In the genomic region with DNA sequence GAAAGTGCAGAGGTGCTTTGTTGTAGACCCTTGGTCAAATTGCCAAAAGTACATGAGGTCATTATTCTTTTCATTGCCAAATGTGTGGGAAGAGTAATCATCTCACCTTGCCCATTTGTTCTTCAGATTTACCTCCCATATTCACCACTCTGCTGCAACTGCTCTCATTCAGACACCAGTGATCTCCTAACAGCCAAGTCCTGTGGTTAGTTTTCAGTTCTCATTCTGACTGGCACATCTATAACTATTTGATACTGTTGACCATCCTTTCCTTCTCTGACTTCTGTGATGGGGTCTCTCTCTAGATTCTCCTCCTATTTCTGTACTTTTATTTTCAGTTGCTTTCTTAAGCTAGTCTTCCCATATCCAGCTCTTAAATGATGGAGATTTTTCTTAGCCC, we compare ENCODE assay signal across 16 cellular contexts. TPM values are rescaled to one million over a fixed set of nuclear protein-coding genes. Genes with fewer than 3 reads are reported as not detected.
DNase-seq lines count a peak whose midpoint lies in the region; ATAC-seq lines count a peak whose summit lies in the region.
"Had no signal": no experiment of that assay in that cellular context is flagged by ENCODE, and none has a peak within 500 bp of the region (broad histone marks: within the 10 kb centered on the region; RNA-seq: fewer than 3 reads in every experiment).

No MANE protein-coding gene starts in this region.

- H3K27me3 ChIP-seq in mesendoderm (ENCODE audit: insufficient read depth, low read length, poor library complexity), result no peaks in the 10 kb centered on the region
- H3K27me3 ChIP-seq: body of pancreas, suprapubic skin had no signal

- H3K4me1 ChIP-seq in mesendoderm (ENCODE audit: control insufficient read depth, low read depth, low read length), result no peaks in the 10 kb centered on the region
- H3K4me1 ChIP-seq: suprapubic skin had no signal

- ATAC-seq in GM18502 (IDR thresholded peaks at IDR 0.05; ENCODE audit: poor library complexity, unreplicated experiment) (peak; percentile 95), GM19395 (IDR thresholded peaks at IDR 0.05; ENCODE audit: unreplicated experiment) (peak; percentile 89), HG02642 (IDR thresholded peaks at IDR 0.05; ENCODE audit: poor library complexity, unreplicated experiment) (peak; percentile 61), HG03439 (IDR thresholded peaks at IDR 0.05; ENCODE audit: unreplicated experiment) (peak; percentile 85), HG03139 (IDR thresholded peaks at IDR 0.05; ENCODE audit: unreplicated experiment) (no peak)
- ATAC-seq: PC-3 had no signal

- no peak overlapping the region for H4K8ac ChIP-seq in mesendoderm (ENCODE audit: low read depth, low read length)

- no peak overlapping the region for H2BK5ac ChIP-seq in mesendoderm (ENCODE audit: low read length)

- no peak overlapping the region for H3K27ac ChIP-seq in mesendoderm (ENCODE audit: low read depth, low read length)
- H3K27ac ChIP-seq: suprapubic skin had no signal

- H3K36me3 ChIP-seq in mesendoderm (ENCODE audit: control insufficient read depth, insufficient read depth, low read length), result no peaks in the 10 kb centered on the region
- H3K36me3 ChIP-seq: suprapubic skin had no signal

- H2BK120ac ChIP-seq in mesendoderm (ENCODE audit: low read depth, low read length), result no peak overlapping the region

- H3K79me1 ChIP-seq in mesendoderm (ENCODE audit: low read length), result no peaks in the 10 kb centered on the region

- no peak overlapping the region for H3K4me3 ChIP-seq in mesendoderm (ENCODE audit: low read length)
- H3K4me3 ChIP-seq: body of pancreas, suprapubic skin had no signal

- no peak overlapping the region for H3K18ac ChIP-seq in mesendoderm (ENCODE audit: low read length)

- H3K9ac ChIP-seq in mesendoderm (ENCODE audit: low read length), result no peak overlapping the region
- H3K9ac ChIP-seq: SK-N-SH had no signal

- DNase-seq in mesendoderm, result no peak
- no peak for DNase-seq in C1 segment of cervical spinal cord (lab: John Stamatoyannopoulos, UW)
- DNase-seq in retina, result no peak
- DNase-seq: activated gamma-delta T cell; body of pancreas; NCI-H1092 treated with DMSO at 0.1 percent for 48 hours; NCI-H446; PC-3; SK-N-SH; stimulated activated CD4-positive, alpha-beta T cell treated with anti-CD3 and anti-CD28 coated beads, Interleukin-12 subunit alpha, Interleukin-12 subunit beta, amount 100 ng/mL, for 4 hours had no signal

- no peak overlapping the region for H3K4ac ChIP-seq in mesendoderm (ENCODE audit: low read depth, low read length)

- H4K5ac ChIP-seq in mesendoderm (ENCODE audit: low read length), result no peak overlapping the region

- no peak overlapping the region for H3K56ac ChIP-seq in mesendoderm (ENCODE audit: low read length)

- no peak overlapping the region for H3K4me2 ChIP-seq in mesendoderm (ENCODE audit: low read length)
- H3K4me2 ChIP-seq: SK-N-SH had no signal

- H2BK15ac ChIP-seq in mesendoderm (replicated peaks; ENCODE audit: low read depth), result no peak overlapping the region

- H3K79me2 ChIP-seq in mesendoderm (ENCODE audit: control insufficient read depth, insufficient read depth, low read length), result no peaks in the 10 kb centered on the region

- H2AK5ac ChIP-seq in mesendoderm (ENCODE audit: low read length), result no peak overlapping the region

- no peak overlapping the region for H3K23ac ChIP-seq in mesendoderm (ENCODE audit: low read length)

RNA-seq across cellular contexts. Expression of a gene that starts 39.8 kb away (rescaled TPM):
- 2.2 TPM for polyA plus RNA-seq in mesendoderm (2013, experiment 1 of 2)
- 2.4 TPM for polyA plus RNA-seq in mesendoderm (2013, experiment 2 of 2)
